12 cellular contexts compared by ENCODE assay signal in genomic region chr5:14281746-14282181, GRCh38.
DNase-seq lines count a peak whose midpoint lies in the region; ATAC-seq and TF ChIP-seq lines count a peak whose summit lies in the region.
"Had no signal": no experiment of that assay in that cellular context is flagged by ENCODE, and none has a peak within 500 bp of the region (broad histone marks: within the 10 kb centered on the region; RNA-seq: fewer than 3 reads in every experiment).

No MANE protein-coding gene starts in this region.

- 74% methylated on average over 3 of the region's 3 CpGs for WGBS in suprapubic skin

- no peaks in the 10 kb centered on the region for H3K36me3 Mint-ChIP-seq in activated CD4-positive, alpha-beta memory T cell treated with anti-CD3 and anti-CD28 coated beads for 36 hours
- peaks cover 7% of the 10 kb centered on the region; the same call in 1 of the 2 replicates for H3K36me3 Mint-ChIP-seq in WTC11
- H3K36me3 Mint-ChIP-seq: CD8-positive, alpha-beta T cell had no signal

- H3K4me1 ChIP-seq in suprapubic skin = no peaks in the 10 kb centered on the region

- H3K36me3 ChIP-seq in suprapubic skin = peaks cover 5% of the 10 kb centered on the region
- H3K36me3 ChIP-seq: neural progenitor cell had no signal

- H3K9me3 Mint-ChIP-seq in activated CD4-positive, alpha-beta memory T cell treated with anti-CD3 and anti-CD28 coated beads for 36 hours = no peaks in the 10 kb centered on the region
- no peaks in the 10 kb centered on the region for H3K9me3 Mint-ChIP-seq in WTC11
- H3K9me3 Mint-ChIP-seq: CD8-positive, alpha-beta T cell; neural progenitor cell had no signal

- ATAC-seq in GM19023 (IDR thresholded peaks at IDR 0.05; ENCODE audit: unreplicated experiment) (peak; percentile 68), HG02885 (IDR thresholded peaks at IDR 0.05; ENCODE audit: poor library complexity, unreplicated experiment) (peak; percentile 39), HG03571 (IDR thresholded peaks at IDR 0.05; ENCODE audit: unreplicated experiment) (no peak), WTC11 (no peak)
- ATAC-seq: CD8-positive, alpha-beta T cell had no signal

- no peak overlapping the region for H3K4me3 ChIP-seq in suprapubic skin
- H3K4me3 ChIP-seq: cardiac muscle cell, neural progenitor cell had no signal

- H3K27me3 ChIP-seq in suprapubic skin = no peaks in the 10 kb centered on the region
- H3K27me3 ChIP-seq: cardiac muscle cell, neural progenitor cell had no signal

- CTCF ChIA-PET in activated CD4-positive, alpha-beta memory T cell treated with anti-CD3 and anti-CD28 coated beads for 36 hours (lab: Charles Lee) = interaction anchor here (3.6 kb wide), 1 partner anchor 12 kb away, joined by 13 read pairs; no protein-coding TSS in a partner anchor
- CTCF ChIA-PET in WTC11 (lab: Charles Lee) = interaction anchor here (0.8 kb wide), 1 partner anchor 12 kb away, joined by 3 read pairs; no protein-coding TSS in a partner anchor

- DNase-seq in GM10266 (ENCODE audit: extremely low spot score) (peak; percentile 37), suprapubic skin (ENCODE audit: low spot score in 2 of 2) (no peak), NCI-H69 (lab: John Stamatoyannopoulos, UW) (no peak), WTC11 (ENCODE audit: low spot score) (no peak)
- peak; percentile 17 for DNase-seq in activated CD4-positive, alpha-beta memory T cell treated with anti-CD3 and anti-CD28 coated beads for 36 hours
- DNase-seq: CD8-positive, alpha-beta T cell; SW 1271 had no signal

- peaks cover 7% of the 10 kb centered on the region for H3K27me3 Mint-ChIP-seq in activated CD4-positive, alpha-beta memory T cell treated with anti-CD3 and anti-CD28 coated beads for 36 hours
- H3K27me3 Mint-ChIP-seq in WTC11 (ENCODE audit: low read depth) = no peaks in the 10 kb centered on the region

- TF ChIP-seq EP300 in suprapubic skin (IDR thresholded peaks at IDR 0.05) = no peak

- H3K4me1 Mint-ChIP-seq in activated CD4-positive, alpha-beta memory T cell treated with anti-CD3 and anti-CD28 coated beads for 36 hours (ENCODE audit: low read depth) = peaks cover 2% of the 10 kb centered on the region
- peaks cover 41% of the 10 kb centered on the region for H3K4me1 Mint-ChIP-seq in WTC11

- no peak overlapping the region for H3K27ac Mint-ChIP-seq in activated CD4-positive, alpha-beta memory T cell treated with anti-CD3 and anti-CD28 coated beads for 36 hours
- no peak overlapping the region for H3K27ac Mint-ChIP-seq in WTC11
- H3K27ac Mint-ChIP-seq: CD8-positive, alpha-beta T cell; neural progenitor cell had no signal

- no peak for TF ChIP-seq CTCF in GM10266 (IDR thresholded peaks at IDR 0.05; ENCODE audit: control insufficient read depth, insufficient read depth, low read depth, missing control alignments)
- TF ChIP-seq CTCF in suprapubic skin (IDR thresholded peaks at IDR 0.05) = no peak
- no peak for TF ChIP-seq CTCF in WTC11 (IDR thresholded peaks at IDR 0.05)

- POLR2A ChIA-PET in activated CD4-positive, alpha-beta memory T cell treated with anti-CD3 and anti-CD28 coated beads for 36 hours (lab: Charles Lee) = no interaction called here
- POLR2A ChIA-PET in WTC11 (lab: Charles Lee) = no interaction called here

- H3K27ac ChIP-seq in suprapubic skin = no peak overlapping the region
- H3K27ac ChIP-seq: cardiac muscle cell, neural progenitor cell had no signal

- no peak overlapping the region for H3K4me3 Mint-ChIP-seq in activated CD4-positive, alpha-beta memory T cell treated with anti-CD3 and anti-CD28 coated beads for 36 hours
- H3K4me3 Mint-ChIP-seq in WTC11 = no peak overlapping the region
- H3K4me3 Mint-ChIP-seq: CD8-positive, alpha-beta T cell; neural progenitor cell had no signal

- intact Hi-C loops in activated CD4-positive, alpha-beta memory T cell treated with anti-CD3 and anti-CD28 coated beads for 36 hours (cut with micrococcal nuclease) = no loop called here

- no peaks in the 10 kb centered on the region for H3K9me3 ChIP-seq in suprapubic skin

- no peak for TF ChIP-seq POLR2A in suprapubic skin (IDR thresholded peaks at IDR 0.05)

TF ChIP-seq in WTC11, 78 proteins besides CTCF, POLR2A, EP300 and RAD21:
- TF ChIP-seq NR1H2 (CRISPR knock-in tag; IDR thresholded peaks at IDR 0.05) (no peak), IRF2 (CRISPR knock-in tag; IDR thresholded peaks at IDR 0.05; ENCODE audit: borderline replicate concordance, low read depth) (no peak), ZNF423 (CRISPR knock-in tag; IDR thresholded peaks at IDR 0.05) (no peak), ZNF425 (CRISPR knock-in tag; conservative IDR thresholded peaks at IDR 0.05) (no peak), ZNF532 (CRISPR knock-in tag; IDR thresholded peaks at IDR 0.05; ENCODE audit: borderline replicate concordance) (no peak), ZNF232 (CRISPR knock-in tag; IDR thresholded peaks at IDR 0.05) (no peak)
TF ChIP-seq in WTC11: peak in this region for 0.

Comparison
In these comparisons a context has a peak if more than half of its experiments do, and no peak if none do; other contexts are left out.
1. DNase-seq: peak in GM10266 (single experiment) and activated CD4-positive, alpha-beta memory T cell treated with anti-CD3 and anti-CD28 coated beads for 36 hours (single experiment); none in suprapubic skin (0 of 2), NCI-H69 (single experiment) and WTC11 (single experiment).
2. ATAC-seq: peak in GM19023 (single experiment) and HG02885 (single experiment); none in HG03571 (single experiment) and WTC11 (single experiment).